ENCODE assay signal across 8 cellular contexts in genomic region chr20:50504231-50504823, GRCh38. TPM values are rescaled to one million over a fixed set of nuclear protein-coding genes. Genes with fewer than 3 reads are reported as not detected.
A peak's percentile ranks its signal among the peaks of the same experiment; 100 is the strongest.
DNase-seq lines count a peak whose midpoint lies in the region; ATAC-seq and TF ChIP-seq lines count a peak whose summit lies in the region.

No MANE protein-coding gene starts in this region.

- TF ChIP-seq CTCF in GM06990 (IDR thresholded peaks at IDR 0.05; ENCODE audit: insufficient read depth, low read length, poor library complexity, severe bottlenecking) (peak; percentile 25), retinal pigment epithelial cell (conservative IDR thresholded peaks at IDR 0.05; ENCODE audit: low read depth, low read length) (peak; percentile 28), foreskin keratinocyte (conservative IDR thresholded peaks at IDR 0.05) (no peak)

- no peaks in the 10 kb centered on the region for H3K36me3 ChIP-seq in GM06990 (ENCODE audit: control insufficient read depth, insufficient read depth, low read length)

- H3K27me3 ChIP-seq in GM06990 (replicated peaks; ENCODE audit: control insufficient read depth, insufficient read depth, low read length) = no peaks in the 10 kb centered on the region
- no peaks in the 10 kb centered on the region for H3K27me3 ChIP-seq in foreskin keratinocyte

- DNase-seq in GM06990 (ENCODE audit: extremely low read depth, insufficient read length) = no peak
- peak; percentile 67 for DNase-seq in SK-MEL-5 (ENCODE audit: low read depth, low spot score)
- DNase-seq in glomerular visceral epithelial cell (ENCODE audit: extremely low spot score) = peak; percentile 43
- no peak for DNase-seq in retinal pigment epithelial cell (ENCODE audit: low read depth)
- no peak for DNase-seq in foreskin keratinocyte
- DNase-seq in stimulated activated CD4-positive, alpha-beta T cell treated with anti-CD3 and anti-CD28 coated beads, Interleukin-2, amount 100 ng/mL, for 24 hours = no peak
- no peak for DNase-seq in AG08395 (ENCODE audit: low spot score)

- in situ Hi-C loops in SK-MEL-5 (cut with HindIII; ENCODE audit: low pct_unique_long_range_greater_than_20kb, low sequenced_read_pairs) = no loop called here

- H3K4me3 ChIP-seq in GM06990 (replicated peaks; ENCODE audit: low read depth, low read length) (no peak overlapping the region), retinal pigment epithelial cell (ENCODE audit: low read length) (no peak overlapping the region)

- H3K4me1 ChIP-seq in foreskin keratinocyte = no peaks in the 10 kb centered on the region

- H3K27ac ChIP-seq in foreskin keratinocyte = no peak overlapping the region

- ATAC-seq in GM19397 (IDR thresholded peaks at IDR 0.05; ENCODE audit: unreplicated experiment) = no peak
- ATAC-seq in foreskin keratinocyte = no peak

RNA-seq across cellular contexts. Expression of gene PTPN1, which starts 5.9 kb away (rescaled TPM):
- total RNA-seq in SK-MEL-5 (2014; rRNA removed; shearing (Covaris generic)) = 118 and 121 TPM in 2 replicates
- polyA plus RNA-seq in SK-MEL-5 (2015; cell fraction: cytosol; rRNA removed) = 66.3 and 77.9 TPM in 2 replicates
- 55.0 and 56.7 TPM in 2 replicates for polyA plus RNA-seq in SK-MEL-5 (2015; cell fraction: nucleus; rRNA removed)
- total RNA-seq in foreskin keratinocyte = 74.3 and 80.5 TPM in 2 replicates
- 48.8 and 49.9 TPM in 2 replicates for polyA plus RNA-seq in foreskin keratinocyte

Comparison
In these comparisons a context has a peak if more than half of its experiments do, and no peak if none do; other contexts are left out.
1. DNase-seq: peak in SK-MEL-5 (single experiment) and glomerular visceral epithelial cell (single experiment); none in GM06990 (single experiment), retinal pigment epithelial cell (single experiment), foreskin keratinocyte (0 of 2), stimulated activated CD4-positive, alpha-beta T cell treated with anti-CD3 and anti-CD28 coated beads, Interleukin-2, amount 100 ng/mL, for 24 hours (0 of 2) and AG08395 (single experiment).